Comparison of ENCODE assay signal across 15 cellular contexts in genomic region chr6:15252205-15252604, GRCh38. TPM values are rescaled to one million over a fixed set of nuclear protein-coding genes. Genes with fewer than 3 reads are reported as not detected.
A peak's percentile ranks its signal among the peaks of the same experiment; 100 is the strongest.
DNase-seq lines count a peak whose midpoint lies in the region; ATAC-seq and TF ChIP-seq lines count a peak whose summit lies in the region.
"Had no signal": no experiment of that assay in that cellular context is flagged by ENCODE, and none has a peak within 500 bp of the region (broad histone marks: within the 10 kb centered on the region; RNA-seq: fewer than 3 reads in every experiment).

No MANE protein-coding gene starts in this region.

- H3K9me3 ChIP-seq in PC-3 (ENCODE audit: low read length): no peaks in the 10 kb centered on the region
- no peaks in the 10 kb centered on the region for H3K9me3 ChIP-seq in spleen
- H3K9me3 ChIP-seq in MG63: no peaks in the 10 kb centered on the region

- no peak for ATAC-seq in PC-3
- ATAC-seq in central memory CD8-positive, alpha-beta T cell (replicated peaks; ENCODE audit: extremely low read depth, poor library complexity, severe bottlenecking): no peak
- ATAC-seq in GM19463 (IDR thresholded peaks at IDR 0.05; ENCODE audit: unreplicated experiment): no peak
- no peak for ATAC-seq in sciatic nerve
- ATAC-seq: activated CD4-positive, CD25-positive, alpha-beta regulatory T cell treated with anti-CD3 and anti-CD28 coated beads, Interleukin-2, amount 50 U/mL, for 24 hours had no signal

- H3K9me2 ChIP-seq in PC-3 (replicated peaks; ENCODE audit: low read length): no peaks in the 10 kb centered on the region

- TF ChIP-seq POLR2A in spleen (IDR thresholded peaks at IDR 0.05): no peak

- 40 to 60% (median 48%) methylated on average over 2 of the region's 2 CpGs for WGBS in spleen, 5 donors

- no peaks in the 10 kb centered on the region for H3K36me3 ChIP-seq in PC-3 (ENCODE audit: low read depth, low read length)
- H3K36me3 ChIP-seq in spleen: no peaks in the 10 kb centered on the region
- no peaks in the 10 kb centered on the region for H3K36me3 ChIP-seq in MG63

- POLR2A ChIA-PET in PC-3 (lab: Charles Lee; ENCODE audit: unreplicated experiment): no interaction called here

- H3K27ac ChIP-seq in PC-3 (ENCODE audit: low read length) (no peak overlapping the region), spleen (peak overlapping the region in 5 of 8 donors; percentile 4 to 99 (median 79))
- H3K27ac ChIP-seq: parathyroid adenoma had no signal

- no peak overlapping the region for H2AFZ ChIP-seq in PC-3 (ENCODE audit: low read length)
- H2AFZ ChIP-seq: parathyroid adenoma had no signal

- no peak overlapping the region for H3K4me3 ChIP-seq in PC-3 (ENCODE audit: low read length)
- H3K4me3 ChIP-seq in spleen: no peak overlapping the region
- H3K4me3 ChIP-seq in MG63: no peak overlapping the region
- H3K4me3 ChIP-seq: lung had no signal

- H3F3A ChIP-seq in PC-3 (ENCODE audit: low read length, unreplicated experiment): no peaks in the 10 kb centered on the region

- H3K9me3 Mint-ChIP-seq in activated T-cell treated with anti-CD3 and anti-CD28 coated beads, Interleukin-2, amount 50 U/mL, for 24 hours: no peaks in the 10 kb centered on the region
- H3K9me3 Mint-ChIP-seq in central memory CD8-positive, alpha-beta T cell: no peaks in the 10 kb centered on the region

- peak overlapping the region; percentile 96 for H3K4me3 Mint-ChIP-seq in activated T-cell treated with anti-CD3 and anti-CD28 coated beads, Interleukin-2, amount 50 U/mL, for 24 hours
- H3K4me3 Mint-ChIP-seq in central memory CD8-positive, alpha-beta T cell: peak overlapping the region; percentile 98

- 0 out of 2 replicates have a peak overlapping the region, but pooled peaks have one; percentile 81 for H3K4me2 ChIP-seq in PC-3 (ENCODE audit: low read length)

- CTCF ChIA-PET in PC-3 (lab: Charles Lee): no interaction called here

- no peak for TF ChIP-seq CTCF in PC-3 (conservative IDR thresholded peaks at IDR 0.05; ENCODE audit: low read depth, low read length)
- TF ChIP-seq CTCF in spleen (IDR thresholded peaks at IDR 0.05 in 8 of 11, conservative IDR thresholded peaks at IDR 0.05 in 3 of 11): no peak

- peaks cover 28% of the 10 kb centered on the region for H3K4me1 ChIP-seq in PC-3 (ENCODE audit: insufficient read depth, low read length)
- peaks cover 30 to 92% (median 82%) of the 10 kb centered on the region in 6 donors for H3K4me1 ChIP-seq in spleen

- peak overlapping the region; percentile 98 for H3K27ac Mint-ChIP-seq in activated T-cell treated with anti-CD3 and anti-CD28 coated beads, Interleukin-2, amount 50 U/mL, for 24 hours
- peak overlapping the region; percentile 78 for H3K27ac Mint-ChIP-seq in central memory CD8-positive, alpha-beta T cell (ENCODE audit: low read depth)

- BruUV-seq in PC-3 (replicated peaks; lab: Mats Ljungman, UMichigan): no TSS peak

- H3K27me3 Mint-ChIP-seq in activated T-cell treated with anti-CD3 and anti-CD28 coated beads, Interleukin-2, amount 50 U/mL, for 24 hours: no peaks in the 10 kb centered on the region
- H3K27me3 Mint-ChIP-seq in central memory CD8-positive, alpha-beta T cell: no peaks in the 10 kb centered on the region

- intact Hi-C loops in PC-3 (cut with micrococcal nuclease): no loop called here
- intact Hi-C loops in spleen (cut with DNase I; ENCODE audit: low total_unique reads): no loop called here
- intact Hi-C loops in sciatic nerve (cut with DNase I): no loop called here

- H3K27me3 ChIP-seq in PC-3 (ENCODE audit: low read length): no peaks in the 10 kb centered on the region
- H3K27me3 ChIP-seq in spleen (replicated peaks in 1 of 7): no peaks in the 10 kb centered on the region
- H3K27me3 ChIP-seq in MG63: no peaks in the 10 kb centered on the region

- no peak for DNase-seq in activated T-cell treated with anti-CD3 and anti-CD28 coated beads, Interleukin-2, amount 50 U/mL, for 24 hours
- DNase-seq in activated T-cell treated with anti-CD3 and anti-CD28 coated beads for 4 hours: no peak
- DNase-seq in PC-3: no peak
- DNase-seq in central memory CD8-positive, alpha-beta T cell (ENCODE audit: low spot score in 2 of 2): no peak
- no peak for DNase-seq in spleen
- no peak for DNase-seq in MG63
- no peak for DNase-seq in sciatic nerve (ENCODE audit: low spot score)
- DNase-seq: DMS153, IMR-90, NCI-H187, SIG-M5 had no signal

- H3K36me3 Mint-ChIP-seq in activated T-cell treated with anti-CD3 and anti-CD28 coated beads, Interleukin-2, amount 50 U/mL, for 24 hours (ENCODE audit: low read depth): peaks cover 85% of the 10 kb centered on the region
- peaks cover 21% of the 10 kb centered on the region for H3K36me3 Mint-ChIP-seq in central memory CD8-positive, alpha-beta T cell (ENCODE audit: insufficient read depth)

- H3K9ac ChIP-seq in PC-3 (ENCODE audit: low read length): no peak overlapping the region
- H3K9ac ChIP-seq: parathyroid adenoma had no signal

- peaks cover 93% of the 10 kb centered on the region for H3K79me2 ChIP-seq in PC-3 (ENCODE audit: low read length)

- H4K20me1 ChIP-seq in PC-3 (ENCODE audit: low read length): peaks cover 65% of the 10 kb centered on the region

- H3K4me1 Mint-ChIP-seq in activated T-cell treated with anti-CD3 and anti-CD28 coated beads, Interleukin-2, amount 50 U/mL, for 24 hours (ENCODE audit: low read depth): peaks cover 83% of the 10 kb centered on the region
- H3K4me1 Mint-ChIP-seq in central memory CD8-positive, alpha-beta T cell: peaks cover 88% of the 10 kb centered on the region

RNA-seq across cellular contexts. Expression of gene JARID2, which starts 6.3 kb away (rescaled TPM):
- total RNA-seq in PC-3 (2014; rRNA removed): 11.0 and 13.1 TPM in 2 replicates
- total RNA-seq in spleen: 10 to 100 TPM; 18.6 to 27.1 (median 22.0) TPM
- 1 to 10 TPM; 4.4 to 5.6 (median 5.3) TPM for polyA plus RNA-seq in spleen
- total RNA-seq in MG63 (2014; rRNA removed; shearing (Covaris generic); ENCODE audit: low replicate concordance): 0.56 and 1.1 TPM in 2 replicates
- 12.7 TPM for total RNA-seq in sciatic nerve
